In genomic region chr2:125822746-125823145, GRCh38 we compare ENCODE assay signal across 34 cellular contexts.
DNase-seq lines count a peak whose midpoint lies in the region; FAIRE-seq and TF ChIP-seq lines count a peak whose summit lies in the region.
"Had no signal": no experiment of that assay in that cellular context is flagged by ENCODE, and none has a peak within 500 bp of the region (broad histone marks: within the 10 kb centered on the region; RNA-seq: fewer than 3 reads in every experiment).

No MANE protein-coding gene starts in this region.

- FAIRE-seq in urothelium cell line (lab: Jason Lieb, UNC): no peak
- FAIRE-seq: A204.1, A549, D721Med had no signal

- intact Hi-C loops in ascending aorta (cut with DNase I) (no loop called here), vagina (cut with DNase I) (no loop called here)

- peaks cover 4% of the 10 kb centered on the region for H3K9me3 ChIP-seq in osteoblast (ENCODE audit: low read depth, low read length)
- peaks cover 2% of the 10 kb centered on the region for H3K9me3 ChIP-seq in trophoblast cell (ENCODE audit: insufficient read depth, low read depth, low read length)
- H3K9me3 ChIP-seq in ascending aorta: no peaks in the 10 kb centered on the region
- no peaks in the 10 kb centered on the region for H3K9me3 ChIP-seq in vagina
- H3K9me3 ChIP-seq: A549, BE2C, Caco-2 had no signal

- no peak for TF ChIP-seq POLR2A in vagina (IDR thresholded peaks at IDR 0.05)

- no peaks in the 10 kb centered on the region for H3K4me1 ChIP-seq in osteoblast (ENCODE audit: insufficient read depth, low read length)
- peaks cover 2 to 4% of the 10 kb centered on the region in 2 experiments for H3K4me1 ChIP-seq in trophoblast cell (ENCODE audit: control insufficient read depth in 1 of 2, insufficient read depth in 2 of 2, low read length in 2 of 2)
- H3K4me1 ChIP-seq in ascending aorta: no peaks in the 10 kb centered on the region
- no peaks in the 10 kb centered on the region for H3K4me1 ChIP-seq in vagina
- H3K4me1 ChIP-seq: A549; BE2C; BLaER1; BLaER1 treated with 17β-estradiol and CSF1 and Interleukin-3, amounts not matched to agents 10 nM and 100 nM; Caco-2 had no signal

- no peak overlapping the region for H2AK5ac ChIP-seq in trophoblast cell (ENCODE audit: low read length)

- no peak overlapping the region for H3K27ac ChIP-seq in osteoblast (ENCODE audit: low read depth, low read length)
- H3K27ac ChIP-seq in trophoblast cell (ENCODE audit: low read depth, low read length): peak overlapping the region; percentile 52
- no peak overlapping the region for H3K27ac ChIP-seq in ascending aorta
- H3K27ac ChIP-seq in vagina: no peak overlapping the region
- H3K27ac ChIP-seq: 22Rv1; A549; BLaER1; BLaER1 treated with 17β-estradiol and CSF1 and Interleukin-3, amounts not matched to agents 10 nM and 100 nM; C4-2B had no signal

- no peak overlapping the region for H3K4me3 ChIP-seq in osteoblast (ENCODE audit: insufficient read depth, low read length)
- H3K4me3 ChIP-seq in trophoblast cell (ENCODE audit: low read depth, low read length): no peak overlapping the region
- H3K4me3 ChIP-seq in ascending aorta: no peak overlapping the region
- H3K4me3 ChIP-seq in vagina: no peak overlapping the region
- H3K4me3 ChIP-seq: A549; BLaER1; BLaER1 treated with 17β-estradiol and CSF1 and Interleukin-3, amounts not matched to agents 10 nM and 100 nM had no signal

- H3K9ac ChIP-seq in trophoblast cell (ENCODE audit: low read length): no peak overlapping the region
- H3K9ac ChIP-seq: BLaER1; BLaER1 treated with 17β-estradiol and CSF1 and Interleukin-3, amounts not matched to agents 10 nM and 100 nM had no signal

- H3K23ac ChIP-seq in trophoblast cell (ENCODE audit: low read length): no peak overlapping the region

- no peaks in the 10 kb centered on the region for H3K36me3 ChIP-seq in osteoblast (ENCODE audit: insufficient read depth, low read length)
- H3K36me3 ChIP-seq in trophoblast cell (ENCODE audit: control insufficient read depth in 1 of 2, insufficient read depth in 2 of 2, low read length in 2 of 2): peaks cover 0 to 3% of the 10 kb centered on the region in 2 experiments
- H3K36me3 ChIP-seq in ascending aorta: no peaks in the 10 kb centered on the region
- H3K36me3 ChIP-seq in vagina: no peaks in the 10 kb centered on the region
- H3K36me3 ChIP-seq: BE2C; BLaER1; BLaER1 treated with 17β-estradiol and CSF1 and Interleukin-3, amounts not matched to agents 10 nM and 100 nM had no signal

- no peak overlapping the region for H2BK12ac ChIP-seq in trophoblast cell (ENCODE audit: low read length)

- TF ChIP-seq CTCF in osteoblast (IDR thresholded peaks at IDR 0.05; ENCODE audit: extremely low read depth, low read depth, low read length) (no peak), ascending aorta (IDR thresholded peaks at IDR 0.05) (no peak), vagina (IDR thresholded peaks at IDR 0.05) (no peak)

- H3K18ac ChIP-seq in trophoblast cell (ENCODE audit: low read length): no peak overlapping the region

- H4K20me1 ChIP-seq in osteoblast (ENCODE audit: insufficient read depth, low read length): no peaks in the 10 kb centered on the region
- H4K20me1 ChIP-seq: BLaER1; BLaER1 treated with 17β-estradiol and CSF1 and Interleukin-3, amounts not matched to agents 10 nM and 100 nM had no signal

- no peak overlapping the region for H4K8ac ChIP-seq in trophoblast cell (ENCODE audit: low read depth, low read length)

- no peak overlapping the region for H3K4ac ChIP-seq in trophoblast cell (ENCODE audit: low read depth, low read length)

- no peaks in the 10 kb centered on the region for H3K27me3 ChIP-seq in osteoblast (ENCODE audit: insufficient read depth, low read length)
- H3K27me3 ChIP-seq in trophoblast cell (ENCODE audit: insufficient read depth, low read length): no peaks in the 10 kb centered on the region
- H3K27me3 ChIP-seq in ascending aorta: no peaks in the 10 kb centered on the region
- no peaks in the 10 kb centered on the region for H3K27me3 ChIP-seq in vagina
- H3K27me3 ChIP-seq: BE2C; BLaER1; BLaER1 treated with 17β-estradiol and CSF1 and Interleukin-3, amounts not matched to agents 10 nM and 100 nM had no signal

- no peak overlapping the region for H3K4me2 ChIP-seq in osteoblast (ENCODE audit: insufficient read depth, low read length)
- H3K4me2 ChIP-seq in trophoblast cell (ENCODE audit: low read length): no peak overlapping the region
- H3K4me2 ChIP-seq: A549; BLaER1; BLaER1 treated with 17β-estradiol and CSF1 and Interleukin-3, amounts not matched to agents 10 nM and 100 nM had no signal

- no peak overlapping the region for H3K14ac ChIP-seq in trophoblast cell (ENCODE audit: low read length)

- H4K91ac ChIP-seq in trophoblast cell (ENCODE audit: low read depth, low read length): no peak overlapping the region

- H3K79me2 ChIP-seq in osteoblast (ENCODE audit: insufficient read depth, low read length) (no peaks in the 10 kb centered on the region), trophoblast cell (ENCODE audit: control insufficient read depth, insufficient read depth, low read length, poor library complexity) (no peaks in the 10 kb centered on the region)

- H2BK120ac ChIP-seq in trophoblast cell (ENCODE audit: insufficient read depth, low read length, poor library complexity): no peak overlapping the region

- H4K12ac ChIP-seq in trophoblast cell (ENCODE audit: low read depth, low read length): no peak overlapping the region

- DNase-seq in ELF-1 (ENCODE audit: low read depth, low spot score): peak; percentile 10
- peak; percentile 83 for DNase-seq in SK-N-DZ (ENCODE audit: low spot score)
- DNase-seq in osteoblast (ENCODE audit: insufficient read length, low spot score, missing footprints): peak; percentile 64
- DNase-seq in trophoblast cell: peak; percentile 18 to 62
- DNase-seq in urothelium cell line (ENCODE audit: low spot score): no peak
- no peak for DNase-seq in C1 segment of cervical spinal cord (lab: John Stamatoyannopoulos, UW)
- no peak for DNase-seq in ascending aorta (ENCODE audit: low spot score in 2 of 2)
- no peak for DNase-seq in vagina (ENCODE audit: extremely low spot score in 2 of 2)
- DNase-seq: 8988T; ACHN; AML-193; BE2C; Caco-2; Calu3; CD4-positive, alpha-beta memory T cell; CD4-positive, alpha-beta T cell; CD4-positive, CD25-positive, alpha-beta regulatory T cell; CD8-positive, alpha-beta memory T cell; CD8-positive, alpha-beta T cell; COR-L47; DMS 273 treated with DMSO at 0.1 percent for 48 hours; DMS153; DMS53; DMS79; DMS79 treated with DMSO at 0.1 percent for 48 hours; DND-41; EL had no signal

- 100% methylated on average over 1 of the region's 5 CpGs for WGBS in trophoblast cell (ENCODE audit: extremely low coverage, insufficient coverage, insufficient read length)

- no peak overlapping the region for H2AFZ ChIP-seq in osteoblast (ENCODE audit: low read length)
- no peak overlapping the region for H2AFZ ChIP-seq in trophoblast cell (ENCODE audit: insufficient read depth, low read length, poor library complexity)

- peak overlapping the region; percentile 77 for H2BK5ac ChIP-seq in trophoblast cell (ENCODE audit: low read depth, low read length, poor library complexity)

- H3K79me1 ChIP-seq in trophoblast cell (ENCODE audit: low read length): peaks cover 11% of the 10 kb centered on the region

Comparison
In these comparisons a context has a peak if more than half of its experiments do, and no peak if none do; other contexts are left out.
1. DNase-seq: peak in ELF-1 (single experiment), SK-N-DZ (single experiment), osteoblast (single experiment) and trophoblast cell (2 of 2); none in urothelium cell line (single experiment), C1 segment of cervical spinal cord (0 of 14), ascending aorta (0 of 2) and vagina (0 of 2).